ENCODE assay signal across 16 cellular contexts in the genomic region with DNA sequence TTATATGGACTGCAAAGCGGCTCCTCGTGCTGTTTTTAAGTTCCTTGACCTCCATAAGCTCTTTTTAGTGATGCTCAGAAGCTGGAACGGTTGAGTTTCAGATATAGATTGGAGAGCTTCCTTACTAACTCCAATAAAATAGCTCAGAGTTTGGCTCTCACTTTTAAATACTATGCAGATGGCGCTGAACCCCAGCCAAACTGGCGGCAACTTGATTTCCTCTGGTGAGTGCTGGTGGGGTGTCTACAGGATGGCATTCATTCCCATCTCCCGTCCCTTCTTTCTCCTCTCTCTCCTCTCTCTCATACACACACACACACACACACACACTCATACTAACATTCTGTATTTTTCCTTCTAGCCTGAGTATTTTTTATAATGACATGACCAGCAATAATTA.
"Had no signal": no experiment of that assay in that cellular context is flagged by ENCODE, and none has a peak within 500 bp of the region (broad histone marks: within the 10 kb centered on the region; RNA-seq: fewer than 3 reads in every experiment).

No MANE protein-coding gene starts in this region.

- H3K4me3 Mint-ChIP-seq: activated T-helper 1 cell treated with anti-CD3 and anti-CD28 coated beads, Interleukin-12 subunit alpha, Interleukin-12 subunit beta, Interleukin-2, Interleukin-4 antibody, amounts not matched to agents 30 ng/mL and 10 ng/mL and 1 ng/mL, durations not matched to agents 14 hours and 24 hours and 36 hours; natural killer cell treated with Interleukin-12 subunit alpha and Interleukin-12 subunit beta and Interleukin-15 and Interleukin-18, amount 100 ng/mL, for 72 hours; WTC11 had no signal

- H3K27ac ChIP-seq: ascending aorta, lower lobe of right lung, ovary, tibial nerve, vagina had no signal

- H3K27ac Mint-ChIP-seq: activated T-helper 1 cell treated with anti-CD3 and anti-CD28 coated beads, Interleukin-12 subunit alpha, Interleukin-12 subunit beta, Interleukin-2, Interleukin-4 antibody, amounts not matched to agents 30 ng/mL and 10 ng/mL and 1 ng/mL, durations not matched to agents 14 hours and 24 hours and 36 hours; natural killer cell treated with Interleukin-12 subunit alpha and Interleukin-12 subunit beta and Interleukin-15 and Interleukin-18, amount 100 ng/mL, for 72 hours; WTC11 had no signal

- H3K4me3 ChIP-seq: lower lobe of right lung, mucosa of descending colon, ovary, tibial nerve, vagina had no signal

- ATAC-seq: left cardiac atrium; lower lobe of right lung; mucosa of descending colon; natural killer cell treated with Interleukin-12 subunit alpha and Interleukin-12 subunit beta and Interleukin-15 and Interleukin-18, amount 100 ng/mL, for 72 hours; WTC11 had no signal

- H3K27me3 Mint-ChIP-seq: natural killer cell treated with Interleukin-12 subunit alpha and Interleukin-12 subunit beta and Interleukin-15 and Interleukin-18, amount 100 ng/mL, for 72 hours had no signal

- H3K4me1 ChIP-seq: lower lobe of right lung, vagina had no signal

- DNase-seq: activated CD4-positive, alpha-beta T cell treated with anti-CD3 and anti-CD28 coated beads for 48 hours; activated naive CD4-positive, alpha-beta T cell; effector CD8-positive, alpha-beta T cell; left cardiac atrium; lower lobe of right lung; mucosa of descending colon; stimulated activated CD4-positive, alpha-beta T cell treated with anti-CD3 and anti-CD28 coated beads, Interleukin-15, amount 100 ng/mL, for 24 hours; stimulated activated CD4-positive, alpha-beta T cell treated with anti-CD3 and anti-CD28 coated beads, Interleukin-4, amount 100 ng/mL, for 24 hours; T-helper 1 cell had no signal

- H3K36me3 Mint-ChIP-seq: natural killer cell treated with Interleukin-12 subunit alpha and Interleukin-12 subunit beta and Interleukin-15 and Interleukin-18, amount 100 ng/mL, for 72 hours; WTC11 had no signal

- H3K9me3 Mint-ChIP-seq: activated T-helper 1 cell treated with anti-CD3 and anti-CD28 coated beads, Interleukin-12 subunit alpha, Interleukin-12 subunit beta, Interleukin-2, Interleukin-4 antibody, amounts not matched to agents 30 ng/mL and 10 ng/mL and 1 ng/mL, durations not matched to agents 14 hours and 24 hours and 36 hours; WTC11 had no signal

- H3K27me3 ChIP-seq: ascending aorta, ovary, tibial nerve, vagina had no signal

- H3K36me3 ChIP-seq: ascending aorta, lower lobe of right lung, ovary, tibial nerve, vagina had no signal

- H3K9me3 ChIP-seq: ascending aorta, lower lobe of right lung, mucosa of descending colon, ovary, tibial nerve, vagina had no signal
